In the genomic region with DNA sequence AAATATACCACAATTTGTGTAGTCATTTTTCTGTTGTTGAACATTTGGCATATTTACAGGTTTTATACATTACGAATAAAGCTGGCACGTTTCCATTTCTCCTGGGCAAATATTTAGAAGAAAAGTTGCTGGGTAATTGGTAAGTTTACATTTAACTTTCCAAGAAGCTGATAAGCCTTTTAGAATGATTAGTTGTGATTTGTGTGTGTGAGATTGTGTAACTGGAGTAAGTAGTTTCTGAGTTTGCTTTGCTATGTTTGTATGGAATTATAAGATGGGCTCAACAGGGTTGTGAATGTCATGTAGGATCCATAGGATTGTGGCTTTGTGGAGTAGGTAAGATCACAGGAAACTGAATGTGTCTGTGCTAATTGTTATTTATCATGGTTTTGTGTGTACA, we compare ENCODE assay signal across 1 cellular context.
TF ChIP-seq lines count a peak whose summit lies in the region.

No MANE protein-coding gene starts in this region.

TF ChIP-seq in GM12878, 131 proteins besides CTCF, POLR2A, EP300 and RAD21:
- TF ChIP-seq NFYA (IDR thresholded peaks at IDR 0.05; ENCODE audit: borderline replicate concordance, low read depth, low read length) = no peak
- no peak for TF ChIP-seq NFXL1 (IDR thresholded peaks at IDR 0.05; ENCODE audit: borderline replicate concordance)
- no peak for TF ChIP-seq ASH2L (IDR thresholded peaks at IDR 0.05; ENCODE audit: borderline replicate concordance, low read depth)
- TF ChIP-seq PRDM15 (CRISPR knock-in tag; IDR thresholded peaks at IDR 0.05) = no peak
- TF ChIP-seq MEF2B (IDR thresholded peaks at IDR 0.05; ENCODE audit: partially characterized antibody, poor library complexity, severe bottlenecking) = no peak
- TF ChIP-seq HDAC2 (IDR thresholded peaks at IDR 0.05) = no peak
- TF ChIP-seq STAT1 (conservative IDR thresholded peaks at IDR 0.05) = no peak
- no peak for TF ChIP-seq EZH2 (IDR thresholded peaks at IDR 0.05; ENCODE audit: borderline replicate concordance, control insufficient read depth, low read depth, low read length)
- TF ChIP-seq NR2F1 (conservative IDR thresholded peaks at IDR 0.05) = no peak
